ENCODE assay signal across 13 cellular contexts in genomic region chr18:34880882-34881852, GRCh38.
A peak's percentile ranks its signal among the peaks of the same experiment; 100 is the strongest.
DNase-seq lines count a peak whose midpoint lies in the region; TF ChIP-seq lines count a peak whose summit lies in the region.
"Had no signal": no experiment of that assay in that cellular context is flagged by ENCODE, and none has a peak within 500 bp of the region (broad histone marks: within the 10 kb centered on the region; RNA-seq: fewer than 3 reads in every experiment).

No MANE protein-coding gene starts in this region.

- TF ChIP-seq EP300 in suprapubic skin (IDR thresholded peaks at IDR 0.05), result no peak

- H3K9me3 ChIP-seq in esophagus squamous epithelium, result no peaks in the 10 kb centered on the region
- no peaks in the 10 kb centered on the region for H3K9me3 ChIP-seq in osteoblast (ENCODE audit: low read depth, low read length)
- H3K9me3 ChIP-seq in suprapubic skin, result no peaks in the 10 kb centered on the region

- no peak overlapping the region for H3K4me3 Mint-ChIP-seq in activated T-helper 2 cell treated with anti-CD3 and anti-CD28 coated beads, Interferon-gamma antibody, Interleukin-2, Interleukin-4, amounts not matched to agents 10 μg/mL and 5 μg/mL and 100 μg/mL, durations not matched to agents 14 hours and 24 hours and 36 hours (ENCODE audit: low read depth)

- no peaks in the 10 kb centered on the region for H3K36me3 Mint-ChIP-seq in activated T-helper 2 cell treated with anti-CD3 and anti-CD28 coated beads, Interferon-gamma antibody, Interleukin-2, Interleukin-4, amounts not matched to agents 10 μg/mL and 5 μg/mL and 100 μg/mL, durations not matched to agents 14 hours and 24 hours and 36 hours (ENCODE audit: low read depth)

- H3K36me3 ChIP-seq in esophagus squamous epithelium (peaks cover 0 to 7% (median 0%) of the 10 kb centered on the region in 3 donors), osteoblast (ENCODE audit: insufficient read depth, low read length) (no peaks in the 10 kb centered on the region), suprapubic skin (no peaks in the 10 kb centered on the region)

- WGBS in esophagus squamous epithelium, 2 donors, result 71 to 74% methylated on average over 4 of the region's 4 CpGs
- WGBS in suprapubic skin, result 63% methylated on average over 4 of the region's 4 CpGs

- intact Hi-C loops in esophagus squamous epithelium (cut with DNase I), result no loop called here
- intact Hi-C loops in activated T-helper 2 cell treated with anti-CD3 and anti-CD28 coated beads, Interferon-gamma antibody, Interleukin-2, Interleukin-4, amounts not matched to agents 10 μg/mL and 5 μg/mL and 100 μg/mL, durations not matched to agents 14 hours and 24 hours and 36 hours (cut with micrococcal nuclease), result no loop called here

- H3K4me1 ChIP-seq in esophagus squamous epithelium (no peaks in the 10 kb centered on the region), osteoblast (ENCODE audit: insufficient read depth, low read length) (no peaks in the 10 kb centered on the region), suprapubic skin (no peaks in the 10 kb centered on the region)

- H4K20me1 ChIP-seq in osteoblast (ENCODE audit: insufficient read depth, low read length), result no peaks in the 10 kb centered on the region

- no peaks in the 10 kb centered on the region for H3K79me2 ChIP-seq in osteoblast (ENCODE audit: insufficient read depth, low read length)

- H3K27ac ChIP-seq in esophagus squamous epithelium (peak overlapping the region in 3 of 4 donors; percentile 8 to 56 (median 39)), osteoblast (ENCODE audit: low read depth, low read length) (no peak overlapping the region), suprapubic skin (no peak overlapping the region)

- H3K9me3 Mint-ChIP-seq in activated T-helper 2 cell treated with anti-CD3 and anti-CD28 coated beads, Interferon-gamma antibody, Interleukin-2, Interleukin-4, amounts not matched to agents 10 μg/mL and 5 μg/mL and 100 μg/mL, durations not matched to agents 14 hours and 24 hours and 36 hours, result no peaks in the 10 kb centered on the region

- no peak overlapping the region for H3K27ac Mint-ChIP-seq in activated T-helper 2 cell treated with anti-CD3 and anti-CD28 coated beads, Interferon-gamma antibody, Interleukin-2, Interleukin-4, amounts not matched to agents 10 μg/mL and 5 μg/mL and 100 μg/mL, durations not matched to agents 14 hours and 24 hours and 36 hours

- no peak overlapping the region for H3K4me2 ChIP-seq in osteoblast (ENCODE audit: insufficient read depth, low read length)

- H3K4me1 Mint-ChIP-seq in activated T-helper 2 cell treated with anti-CD3 and anti-CD28 coated beads, Interferon-gamma antibody, Interleukin-2, Interleukin-4, amounts not matched to agents 10 μg/mL and 5 μg/mL and 100 μg/mL, durations not matched to agents 14 hours and 24 hours and 36 hours (ENCODE audit: low read depth), result no peaks in the 10 kb centered on the region

- DNase-seq in COLO829 (ENCODE audit: low spot score), result peak; percentile 19
- DNase-seq in NCI-H69 (lab: John Stamatoyannopoulos, UW), result peak; percentile 31
- DNase-seq in esophagus squamous epithelium (lab: John Stamatoyannopoulos, UW), result no peak
- no peak for DNase-seq in osteoblast (ENCODE audit: insufficient read length, low spot score, missing footprints)
- no peak for DNase-seq in NCI-H128 (lab: John Stamatoyannopoulos, UW; ENCODE audit: unreplicated experiment)
- DNase-seq in activated T-helper 2 cell treated with anti-CD3 and anti-CD28 coated beads, Interferon-gamma antibody, Interleukin-2, Interleukin-4, amounts not matched to agents 10 μg/mL and 5 μg/mL and 100 μg/mL, durations not matched to agents 14 hours and 24 hours and 36 hours (ENCODE audit: low spot score), result no peak
- DNase-seq in ureter (ENCODE audit: low spot score), result no peak
- DNase-seq in suprapubic skin (ENCODE audit: low spot score in 2 of 2), result no peak
- DNase-seq: activated CD8-positive, alpha-beta memory T cell treated with anti-CD3 and anti-CD28 coated beads, Interleukin-2, amount 50 U/mL, for 48 hours; effector CD4-positive, alpha-beta T cell; mesendoderm; NCI-H1436; stimulated activated CD4-positive, alpha-beta T cell treated with anti-CD3 and anti-CD28 coated beads, Interleukin-4, amount 100 ng/mL, for 4 hours had no signal

- H2AFZ ChIP-seq in osteoblast (ENCODE audit: low read length), result peak overlapping the region; percentile 80

- TF ChIP-seq POLR2A in esophagus squamous epithelium (IDR thresholded peaks at IDR 0.05) (no peak), suprapubic skin (IDR thresholded peaks at IDR 0.05) (no peak)

- TF ChIP-seq CTCF in esophagus squamous epithelium (IDR thresholded peaks at IDR 0.05) (no peak), osteoblast (IDR thresholded peaks at IDR 0.05; ENCODE audit: extremely low read depth, low read depth, low read length) (peak; percentile 22), suprapubic skin (IDR thresholded peaks at IDR 0.05) (no peak)

- H3K27me3 ChIP-seq in esophagus squamous epithelium, result no peaks in the 10 kb centered on the region
- no peaks in the 10 kb centered on the region for H3K27me3 ChIP-seq in osteoblast (ENCODE audit: insufficient read depth, low read length)
- no peaks in the 10 kb centered on the region for H3K27me3 ChIP-seq in suprapubic skin

- H3K27me3 Mint-ChIP-seq in activated T-helper 2 cell treated with anti-CD3 and anti-CD28 coated beads, Interferon-gamma antibody, Interleukin-2, Interleukin-4, amounts not matched to agents 10 μg/mL and 5 μg/mL and 100 μg/mL, durations not matched to agents 14 hours and 24 hours and 36 hours (ENCODE audit: low read depth), result peaks cover 5% of the 10 kb centered on the region

- H3K4me3 ChIP-seq in esophagus squamous epithelium (no peak overlapping the region), osteoblast (ENCODE audit: insufficient read depth, low read length) (no peak overlapping the region), suprapubic skin (no peak overlapping the region)

Comparison
In these comparisons a context has a peak if more than half of its experiments do, and no peak if none do; other contexts are left out.
1. DNase-seq: peak in COLO829 (single experiment) and NCI-H69 (single experiment); none in esophagus squamous epithelium (single experiment), osteoblast (single experiment), NCI-H128 (single experiment), activated T-helper 2 cell treated with anti-CD3 and anti-CD28 coated beads, Interferon-gamma antibody, Interleukin-2, Interleukin-4, amounts not matched to agents 10 μg/mL and 5 μg/mL and 100 μg/mL, durations not matched to agents 14 hours and 24 hours and 36 hours (single experiment), ureter (single experiment) and suprapubic skin (0 of 2).
2. H3K27ac ChIP-seq: peak in esophagus squamous epithelium (3 of 4); none in osteoblast (single experiment) and suprapubic skin (single experiment).